ENCODE assay signal across 26 cellular contexts in the genomic region with DNA sequence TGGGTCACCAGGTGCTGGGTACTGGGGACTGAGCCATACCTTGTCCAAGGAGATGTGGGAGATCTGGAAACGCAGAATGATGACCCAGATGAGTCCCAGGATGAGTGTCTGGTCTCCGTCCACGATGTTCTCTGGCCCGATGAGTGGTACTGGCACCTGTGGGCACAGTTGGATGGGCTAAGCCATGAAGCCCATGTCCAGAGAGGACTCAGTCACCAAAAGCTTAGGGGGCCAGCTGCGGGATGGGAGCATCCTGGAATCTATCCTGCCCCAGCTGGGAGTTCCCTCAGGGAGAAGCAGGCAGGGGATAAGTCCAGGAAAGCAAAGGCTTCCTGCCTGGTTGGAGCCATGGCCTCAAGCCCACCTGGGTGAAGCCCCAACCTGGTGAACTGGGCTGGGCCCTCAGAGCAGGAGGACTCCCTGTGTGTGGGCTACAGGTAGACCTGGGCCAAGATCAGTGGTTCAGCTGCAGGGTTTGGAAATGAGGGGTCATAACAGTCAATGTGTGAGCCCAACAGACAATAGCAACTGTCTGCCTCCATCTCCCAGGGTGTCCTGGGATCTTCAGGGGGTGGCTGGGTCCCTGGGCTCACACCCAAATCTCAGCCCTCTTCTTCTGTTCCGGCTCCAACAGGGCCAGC.
"Had no signal": no experiment of that assay in that cellular context is flagged by ENCODE, and none has a peak within 500 bp of the region (broad histone marks: within the 10 kb centered on the region; RNA-seq: fewer than 3 reads in every experiment).

No MANE protein-coding gene starts in this region.

- DNase-seq: activated CD4-positive, alpha-beta T cell treated with anti-CD3 and anti-CD28 coated beads for 36 hours; activated CD4-positive, alpha-beta T cell treated with anti-CD3 and anti-CD28 coated beads, Interleukin-2, amount 50 U/mL, for 4 hours; activated effector memory CD4-positive, alpha-beta T cell treated with Interleukin-2 at 50 U/mL for 16 hours; activated naive CD4-positive, alpha-beta T cell treated with anti-CD3 and anti-CD28 coated beads, Interleukin-2, amount 10 ng/mL, durations not matched to agents 7 days and 5 days; activated T-cell treated with anti-CD3 and anti-CD28 coated beads, Interleukin-2, amount 50 U/mL, for 48 hours; anterior cingulate cortex; caudate nucleus; dorsolateral prefrontal cortex; endodermal cell; esophagus squamous epithelium; islet precursor cell; left cardiac atrium; mesenchymal stem cell; mucosa of descending colon; small intestine; stimulated activated CD4-positive, alpha-beta T cell treated with anti-CD3 and anti-CD28 coated beads, Interleukin-15, amount 100 ng/mL, for 24 hours; stimulated activated naive CD4-positive, alpha-beta T cell treated with Interleukin-2 at 50 U/mL for 16 hours; T1000 had no signal

- H3K4me3 ChIP-seq: dorsolateral prefrontal cortex, esophagus squamous epithelium, gastroesophageal sphincter, heart left ventricle, mucosa of descending colon, thoracic aorta had no signal

- H3K9me3 Mint-ChIP-seq: activated naive CD4-positive, alpha-beta T cell treated with anti-CD3 and anti-CD28 coated beads, Interleukin-2, amount 10 ng/mL, durations not matched to agents 7 days and 5 days; brain; endodermal cell; neural crest cell; type B pancreatic cell; WTC11 had no signal

- H3K36me3 Mint-ChIP-seq: activated naive CD4-positive, alpha-beta T cell treated with anti-CD3 and anti-CD28 coated beads, Interleukin-2, amount 10 ng/mL, durations not matched to agents 7 days and 5 days; brain; type B pancreatic cell; WTC11 had no signal

- FAIRE-seq: small intestine had no signal

- H3K4me3 Mint-ChIP-seq: activated CD4-positive, alpha-beta T cell treated with anti-CD3 and anti-CD28 coated beads for 36 hours; activated naive CD4-positive, alpha-beta T cell treated with anti-CD3 and anti-CD28 coated beads, Interleukin-2, amount 10 ng/mL, durations not matched to agents 7 days and 5 days; brain; neural crest cell; type B pancreatic cell; WTC11 had no signal

- H3K9me3 ChIP-seq: esophagus squamous epithelium, gastroesophageal sphincter, heart left ventricle, mucosa of descending colon, thoracic aorta had no signal

- ATAC-seq: activated CD4-positive, alpha-beta T cell treated with anti-CD3 and anti-CD28 coated beads for 36 hours; gastroesophageal sphincter; heart left ventricle; left cardiac atrium; mucosa of descending colon; sciatic nerve; WTC11 had no signal

- H3K27ac ChIP-seq: esophagus squamous epithelium, gastroesophageal sphincter, heart left ventricle, thoracic aorta had no signal

- H3K27me3 Mint-ChIP-seq: activated CD4-positive, alpha-beta T cell treated with anti-CD3 and anti-CD28 coated beads for 36 hours; activated naive CD4-positive, alpha-beta T cell treated with anti-CD3 and anti-CD28 coated beads, Interleukin-2, amount 10 ng/mL, durations not matched to agents 7 days and 5 days; brain; type B pancreatic cell had no signal

- H3K27me3 ChIP-seq: dorsolateral prefrontal cortex, esophagus squamous epithelium, gastroesophageal sphincter, heart left ventricle had no signal

- H3K4me1 Mint-ChIP-seq: neural crest cell, WTC11 had no signal

- H3K27ac Mint-ChIP-seq: brain, type B pancreatic cell, WTC11 had no signal

- H3K36me3 ChIP-seq: esophagus squamous epithelium, gastroesophageal sphincter, heart left ventricle, thoracic aorta had no signal
